Comparison of ENCODE assay signal across 1 cellular context in the genomic region with DNA sequence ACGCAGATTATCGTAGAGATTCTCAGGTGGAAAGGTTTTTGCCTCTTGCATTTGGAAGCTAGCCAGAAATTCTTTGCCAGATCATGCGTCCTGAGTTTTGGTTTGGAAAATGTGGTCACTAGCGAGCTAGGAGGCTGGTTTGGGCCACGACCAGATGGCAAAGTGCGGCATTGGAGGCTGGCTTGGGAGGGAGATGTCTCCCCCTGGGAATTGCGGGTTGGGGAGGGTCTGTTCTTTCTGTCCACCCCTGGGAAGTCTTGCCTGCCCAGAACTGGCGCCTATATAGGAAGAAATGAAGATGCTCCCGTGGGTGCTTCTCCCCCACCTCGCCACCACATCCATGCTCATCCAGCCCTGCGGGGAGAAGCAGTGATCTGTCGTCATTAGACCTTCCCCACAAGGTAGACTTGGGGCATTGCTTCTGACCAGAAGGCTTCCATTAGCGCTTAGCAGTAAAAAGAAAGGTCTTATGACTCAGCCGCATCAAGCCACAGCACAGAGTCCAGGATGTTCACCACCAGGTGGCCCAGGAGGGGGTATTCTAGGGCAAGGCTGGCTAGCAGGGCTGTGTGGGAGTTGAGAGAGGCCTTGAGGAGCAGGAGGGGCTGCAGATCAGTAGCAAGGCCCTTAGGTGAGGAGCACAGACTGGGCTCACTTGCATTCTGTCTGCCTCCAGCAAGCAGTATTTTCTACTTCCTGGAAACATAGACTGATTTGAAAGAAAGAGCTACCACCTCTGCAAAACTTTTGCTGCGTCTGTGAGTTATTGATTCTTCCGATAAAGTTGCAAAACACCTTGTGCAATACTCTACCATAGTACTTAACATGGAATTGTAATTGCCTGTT.
TF ChIP-seq lines count a peak whose summit lies in the region.

No MANE protein-coding gene starts in this region.

TF ChIP-seq in HepG2, 621 proteins besides CTCF, POLR2A, EP300 and RAD21 (continued from another document):
- TF ChIP-seq PATZ1 (CRISPR knock-in tag; IDR thresholded peaks at IDR 0.05): peak; percentile 68
- TF ChIP-seq ZNF703 (CRISPR knock-in tag; IDR thresholded peaks at IDR 0.05; ENCODE audit: borderline replicate concordance): no peak
- peak; percentile 23; the same call in 1 of the 2 replicates for TF ChIP-seq CBFB (CRISPR knock-in tag; IDR thresholded peaks at IDR 0.05)
- no peak for TF ChIP-seq ZNF260 (CRISPR knock-in tag; IDR thresholded peaks at IDR 0.05; ENCODE audit: borderline replicate concordance, low read depth)
- 0 out of 2 replicates have a peak, but pooled peaks have one; percentile 11 for TF ChIP-seq NFYB (CRISPR knock-in tag; IDR thresholded peaks at IDR 0.05)
- no peak for TF ChIP-seq ZFYVE20 (CRISPR knock-in tag; IDR thresholded peaks at IDR 0.05; ENCODE audit: borderline replicate concordance, low read depth)
- TF ChIP-seq PHF8 (CRISPR knock-in tag; IDR thresholded peaks at IDR 0.05): peak; percentile 51
- TF ChIP-seq ZMYM3 (CRISPR knock-in tag; IDR thresholded peaks at IDR 0.05): peak; percentile 52; the same call in 1 of the 2 replicates
- TF ChIP-seq ZFP90 (CRISPR knock-in tag; IDR thresholded peaks at IDR 0.05; ENCODE audit: borderline replicate concordance): no peak
- TF ChIP-seq, protein P1, sequence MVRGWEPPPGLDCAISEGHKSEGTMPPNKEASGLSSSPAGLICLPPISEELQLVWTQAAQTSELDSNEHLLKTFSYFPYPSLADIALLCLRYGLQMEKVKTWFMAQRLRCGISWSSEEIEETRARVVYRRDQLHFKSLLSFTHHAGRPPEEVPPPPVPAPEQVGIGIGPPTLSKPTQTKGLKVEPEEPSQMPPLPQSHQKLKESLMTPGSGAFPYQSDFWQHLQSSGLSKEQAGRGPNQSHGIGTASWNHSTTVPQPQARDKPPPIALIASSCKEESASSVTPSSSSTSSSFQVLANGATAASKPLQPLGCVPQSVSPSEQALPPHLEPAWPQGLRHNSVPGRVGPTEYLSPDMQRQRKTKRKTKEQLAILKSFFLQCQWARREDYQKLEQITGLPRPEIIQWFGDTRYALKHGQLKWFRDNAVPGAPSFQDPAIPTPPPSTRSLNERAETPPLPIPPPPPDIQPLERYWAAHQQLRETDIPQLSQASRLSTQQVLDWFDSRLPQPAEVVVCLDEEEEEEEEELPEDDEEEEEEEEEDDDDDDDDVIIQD (CRISPR knock-in tag; IDR thresholded peaks at IDR 0.05; ENCODE audit: low read depth): 0 out of 2 replicates have a peak, but pooled peaks have one; percentile 20
- TF ChIP-seq MTF2 (CRISPR knock-in tag; IDR thresholded peaks at IDR 0.05; ENCODE audit: borderline replicate concordance): no peak
- no peak for TF ChIP-seq ZNF484 (CRISPR knock-in tag; IDR thresholded peaks at IDR 0.05; ENCODE audit: borderline replicate concordance, low read depth)
- no peak for TF ChIP-seq TGIF2 (CRISPR knock-in tag; IDR thresholded peaks at IDR 0.05)
- TF ChIP-seq MED1 (CRISPR knock-in tag; IDR thresholded peaks at IDR 0.05): peak; percentile 55
- no peak for TF ChIP-seq JARID2 (CRISPR knock-in tag; IDR thresholded peaks at IDR 0.05; ENCODE audit: insufficient replicate concordance)
TF ChIP-seq in HepG2: peak in this region for 123.
